ENCODE assay signal across 3 cellular contexts in the genomic region with DNA sequence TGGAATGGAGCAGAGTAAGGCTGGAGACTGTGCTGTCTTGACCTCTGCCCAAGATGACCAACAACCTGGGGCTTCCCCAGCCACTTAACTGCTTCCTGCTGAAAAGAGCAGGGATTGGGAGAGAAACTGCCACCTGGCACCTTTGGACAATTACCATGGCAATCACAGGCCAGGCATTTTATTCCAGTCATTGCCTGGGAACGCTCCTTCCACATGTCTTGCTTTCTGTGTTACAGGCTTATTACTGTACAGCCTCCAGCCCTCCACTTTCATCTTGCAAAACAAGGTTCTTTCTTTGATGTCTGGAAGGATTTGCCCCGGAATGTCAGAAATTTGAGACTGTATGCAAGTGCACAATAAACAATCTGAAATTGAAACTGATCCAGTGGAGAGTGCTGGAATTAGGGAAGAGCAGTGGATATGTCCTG.
A peak's percentile ranks its signal among the peaks of the same experiment; 100 is the strongest.
TF ChIP-seq lines count a peak whose summit lies in the region.

No MANE protein-coding gene starts in this region.

TF ChIP-seq in A549, 52 proteins besides CTCF, POLR2A, EP300 and RAD21:
- TF ChIP-seq, protein P1, sequence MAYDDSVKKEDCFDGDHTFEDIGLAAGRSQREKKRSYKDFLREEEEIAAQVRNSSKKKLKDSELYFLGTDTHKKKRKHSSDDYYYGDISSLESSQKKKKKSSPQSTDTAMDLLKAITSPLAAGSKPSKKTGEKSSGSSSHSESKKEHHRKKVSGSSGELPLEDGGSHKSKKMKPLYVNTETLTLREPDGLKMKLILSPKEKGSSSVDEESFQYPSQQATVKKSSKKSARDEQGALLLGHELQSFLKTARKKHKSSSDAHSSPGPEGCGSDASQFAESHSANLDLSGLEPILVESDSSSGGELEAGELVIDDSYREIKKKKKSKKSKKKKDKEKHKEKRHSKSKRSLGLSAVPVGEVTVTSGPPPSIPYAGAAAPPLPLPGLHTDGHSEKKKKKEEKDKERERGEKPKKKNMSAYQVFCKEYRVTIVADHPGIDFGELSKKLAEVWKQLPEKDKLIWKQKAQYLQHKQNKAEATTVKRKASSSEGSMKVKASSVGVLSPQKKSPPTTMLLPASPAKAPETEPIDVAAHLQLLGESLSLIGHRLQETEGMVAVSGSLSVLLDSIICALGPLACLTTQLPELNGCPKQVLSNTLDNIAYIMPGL (CRISPR knock-in tag; IDR thresholded peaks at IDR 0.05; ENCODE audit: borderline replicate concordance) = no peak
- no peak for TF ChIP-seq ZNF302 (CRISPR knock-in tag; IDR thresholded peaks at IDR 0.05)
- TF ChIP-seq TFCP2L1 (CRISPR knock-in tag; IDR thresholded peaks at IDR 0.05) = no peak
- TF ChIP-seq PHF8 (IDR thresholded peaks at IDR 0.05; ENCODE audit: borderline replicate concordance, low read depth) = no peak
- TF ChIP-seq CBX8 (IDR thresholded peaks at IDR 0.05) = no peak
- no peak for TF ChIP-seq EHMT2 (IDR thresholded peaks at IDR 0.05; ENCODE audit: low read depth)
- no peak for TF ChIP-seq FOSL2 (IDR thresholded peaks at IDR 0.05)
- TF ChIP-seq FOSL2 (CRISPR knock-in tag; IDR thresholded peaks at IDR 0.05) = no peak
- TF ChIP-seq MAFK (IDR thresholded peaks at IDR 0.05; ENCODE audit: partially characterized antibody) = peak; percentile 51

TF ChIP-seq in HEK293, 187 proteins besides CTCF, POLR2A, EP300 and RAD21:
- TF ChIP-seq ZNF664 (tag by site-specific recombination; IDR thresholded peaks at IDR 0.05) = no peak
- TF ChIP-seq ZBTB17 (tag by site-specific recombination; IDR thresholded peaks at IDR 0.05) = 0 out of 2 replicates have a peak, but pooled peaks have one; percentile 20

TF ChIP-seq in K562, 482 proteins besides CTCF, POLR2A, EP300 and RAD21:
- TF ChIP-seq RBM15 (IDR thresholded peaks at IDR 0.05; ENCODE audit: insufficient read depth, low read length) = no peak
